ENCODE assay signal across 1 cellular context in genomic region chr20:50320910-50321796, GRCh38.
TF ChIP-seq lines count a peak whose summit lies in the region.

No MANE protein-coding gene starts in this region.

TF ChIP-seq in K562, 482 proteins besides CTCF, POLR2A, EP300 and RAD21 (continued from another document and continues in another):
- TF ChIP-seq ZNF318 (IDR thresholded peaks at IDR 0.05; ENCODE audit: borderline replicate concordance in 1 of 2, low read depth in 1 of 2) (no peak), ZBTB7A (IDR thresholded peaks at IDR 0.05; ENCODE audit: borderline replicate concordance, control insufficient read depth, low read depth, low read length) (peak; percentile 54; the same call in 1 of the 2 replicates), THRB (CRISPR knock-in tag; conservative IDR thresholded peaks at IDR 0.05) (no peak), ZNF280B (CRISPR knock-in tag; IDR thresholded peaks at IDR 0.05) (no peak), CC2D1A (IDR thresholded peaks at IDR 0.05) (no peak), TCFL5 (CRISPR knock-in tag; conservative IDR thresholded peaks at IDR 0.05) (no peak), ZBTB2 (IDR thresholded peaks at IDR 0.05) (no peak), MITF (IDR thresholded peaks at IDR 0.05) (no peak), FOXK1 (CRISPR knock-in tag; IDR thresholded peaks at IDR 0.05; ENCODE audit: borderline replicate concordance) (no peak), VEZF1 (CRISPR knock-in tag; IDR thresholded peaks at IDR 0.05) (no peak), MEF2D (tag; conservative IDR thresholded peaks at IDR 0.05; ENCODE audit: low read depth) (no peak), ESRRB (CRISPR knock-in tag; IDR thresholded peaks at IDR 0.05; ENCODE audit: borderline replicate concordance) (no peak), GABPA (tag; conservative IDR thresholded peaks at IDR 0.05; ENCODE audit: low read depth) (no peak), KDM2B (CRISPR knock-in tag; IDR thresholded peaks at IDR 0.05) (no peak), HDAC2 (IDR thresholded peaks at IDR 0.05) (no peak), ZBTB11 (CRISPR knock-in tag; IDR thresholded peaks at IDR 0.05) (no peak), FOXP1 (CRISPR knock-in tag; IDR thresholded peaks at IDR 0.05) (no peak), JUN (IDR thresholded peaks at IDR 0.05; ENCODE audit: borderline replicate concordance, low read depth, low read length) (peak; percentile 63; the same call in 1 of the 2 replicates), JUN (CRISPR knock-in tag; IDR thresholded peaks at IDR 0.05; ENCODE audit: borderline replicate concordance) (no peak), WHSC1 (IDR thresholded peaks at IDR 0.05; ENCODE audit: low read length) (no peak), ZBED1 (IDR thresholded peaks at IDR 0.05) (no peak), RBFOX2 (IDR thresholded peaks at IDR 0.05; ENCODE audit: low read depth, low read length) (peak; percentile 65), ZNF212 (CRISPR knock-in tag; IDR thresholded peaks at IDR 0.05) (no peak), SIRT6 (IDR thresholded peaks at IDR 0.05; ENCODE audit: low read depth, low read length) (no peak), RBM34 (IDR thresholded peaks at IDR 0.05; ENCODE audit: borderline replicate concordance, insufficient read depth, low read length) (no peak), SPI1 (IDR thresholded peaks at IDR 0.05; ENCODE audit: borderline replicate concordance, low read depth, low read length) (no peak), ARID2 (IDR thresholded peaks at IDR 0.05) (no peak), ZFPM2 (CRISPR knock-in tag; IDR thresholded peaks at IDR 0.05) (no peak), HDAC1 (IDR thresholded peaks at IDR 0.05) (no peak), NR4A1 (CRISPR knock-in tag; IDR thresholded peaks at IDR 0.05) (no peak), NR4A1 (tag; IDR thresholded peaks at IDR 0.05) (no peak), DMBX1 (CRISPR knock-in tag; IDR thresholded peaks at IDR 0.05; ENCODE audit: borderline replicate concordance) (no peak), NRF1 (conservative IDR thresholded peaks at IDR 0.05 in 1 of 2, IDR thresholded peaks at IDR 0.05 in 1 of 2) (peak; percentile 85 to 87), ZNF764 (CRISPR knock-in tag; IDR thresholded peaks at IDR 0.05; ENCODE audit: low read depth) (no peak), DPF2 (IDR thresholded peaks at IDR 0.05) (peak; percentile 45; the same call in 1 of the 2 replicates), GATAD2A (IDR thresholded peaks at IDR 0.05) (no peak), CLOCK (CRISPR knock-in tag; IDR thresholded peaks at IDR 0.05; ENCODE audit: borderline replicate concordance) (no peak), KLF16 (IDR thresholded peaks at IDR 0.05) (no peak), TCF15 (CRISPR knock-in tag; IDR thresholded peaks at IDR 0.05) (no peak), HDAC3 (IDR thresholded peaks at IDR 0.05; ENCODE audit: borderline replicate concordance, partially characterized antibody) (no peak), SMARCA4 (IDR thresholded peaks at IDR 0.05) (peak; percentile 43; the same call in 1 of the 2 replicates), ZC3H4 (CRISPR knock-in tag; IDR thresholded peaks at IDR 0.05; ENCODE audit: borderline replicate concordance) (no peak), ZNF140 (CRISPR knock-in tag; IDR thresholded peaks at IDR 0.05) (no peak)
